22 cellular contexts compared by ENCODE assay signal in genomic region chr14:89379006-89379405, GRCh38. TPM values are rescaled to one million over a fixed set of nuclear protein-coding genes. Genes with fewer than 3 reads are reported as not detected.
DNase-seq lines count a peak whose midpoint lies in the region; ATAC-seq and TF ChIP-seq lines count a peak whose summit lies in the region.
"Had no signal": no experiment of that assay in that cellular context is flagged by ENCODE, and none has a peak within 500 bp of the region (broad histone marks: within the 10 kb centered on the region; RNA-seq: fewer than 3 reads in every experiment).

No MANE protein-coding gene starts in this region.

- H2AFZ ChIP-seq in SU-DHL-6 (ENCODE audit: low read depth, low read length, severe bottlenecking), result no peak overlapping the region

- peaks cover 3% of the 10 kb centered on the region for H3K9me3 Mint-ChIP-seq in CD4-positive, alpha-beta T cell

- peak overlapping the region; percentile 73 for H3K27ac Mint-ChIP-seq in CD4-positive, alpha-beta T cell

- no peaks in the 10 kb centered on the region for H3K27me3 Mint-ChIP-seq in CD4-positive, alpha-beta T cell
- H3K27me3 Mint-ChIP-seq: activated CD8-positive, alpha-beta T cell treated with anti-CD3 and anti-CD28 coated beads for 36 hours had no signal

- ATAC-seq in CD4-positive, alpha-beta T cell (ENCODE audit: poor library complexity), result no peak
- peak in 5 of 8 donors; percentile 45 to 81 (median 63) for ATAC-seq in heart right ventricle
- ATAC-seq in psoas muscle, result peak; percentile 37 to 72 (median 50)
- no peak for ATAC-seq in GM18870 (IDR thresholded peaks at IDR 0.05; ENCODE audit: unreplicated experiment)
- ATAC-seq: activated CD4-positive, CD25-positive, alpha-beta regulatory T cell treated with anti-CD3 and anti-CD28 coated beads, Interleukin-2, amount 50 U/mL, for 24 hours; activated CD8-positive, alpha-beta T cell treated with anti-CD3 and anti-CD28 coated beads for 36 hours had no signal

- H3K4me1 Mint-ChIP-seq in CD4-positive, alpha-beta T cell (ENCODE audit: low read depth), result peaks cover 52% of the 10 kb centered on the region

- TF ChIP-seq CTCF in CD4-positive, alpha-beta T cell (IDR thresholded peaks at IDR 0.05), result no peak
- TF ChIP-seq CTCF in SU-DHL-6 (IDR thresholded peaks at IDR 0.05; ENCODE audit: insufficient read depth, low read length, poor library complexity, severe bottlenecking) (no peak), heart right ventricle (IDR thresholded peaks at IDR 0.05) (no peak), psoas muscle (IDR thresholded peaks at IDR 0.05) (no peak)

- no peak overlapping the region for H3K4me3 ChIP-seq in SU-DHL-6 (ENCODE audit: insufficient read depth, low read length, poor library complexity, severe bottlenecking)
- H3K4me3 ChIP-seq in heart right ventricle, result no peak overlapping the region
- no peak overlapping the region for H3K4me3 ChIP-seq in psoas muscle
- H3K4me3 ChIP-seq: HAP-1, lung, suprapubic skin, vagina had no signal

- no peak overlapping the region for H3K27ac ChIP-seq in CD4-positive, alpha-beta T cell (ENCODE audit: low read depth, low read length)
- H3K27ac ChIP-seq in SU-DHL-6 (ENCODE audit: low read depth, low read length) (peak overlapping the region; percentile 63; the same call in 1 of the 2 replicates), heart right ventricle (peak overlapping the region in 3 of 10 donors; percentile 3 to 31 (median 9)), psoas muscle (no peak overlapping the region)
- H3K27ac ChIP-seq: suprapubic skin, vagina had no signal

- H3K9me2 ChIP-seq in SU-DHL-6 (replicated peaks; ENCODE audit: insufficient read depth, low read length), result no peaks in the 10 kb centered on the region

- H3K4me1 ChIP-seq in heart right ventricle (peaks cover 6 to 44% (median 29%) of the 10 kb centered on the region in 9 donors), psoas muscle (peaks cover 20% of the 10 kb centered on the region)
- H3K4me1 ChIP-seq: HAP-1 had no signal

- peaks cover 20% of the 10 kb centered on the region for H3K36me3 ChIP-seq in SU-DHL-6 (ENCODE audit: low read length)
- no peaks in the 10 kb centered on the region for H3K36me3 ChIP-seq in heart right ventricle
- H3K36me3 ChIP-seq in psoas muscle (ENCODE audit: insufficient read depth in 1 of 2, low read depth in 1 of 2), result no peaks in the 10 kb centered on the region
- H3K36me3 ChIP-seq: HAP-1, suprapubic skin, vagina had no signal

- peaks cover 11% of the 10 kb centered on the region for H3K9me3 ChIP-seq in CD4-positive, alpha-beta T cell (ENCODE audit: control insufficient read depth, low read length)
- H3K9me3 ChIP-seq in SU-DHL-6 (ENCODE audit: insufficient read depth, low read length) (peaks cover 10% of the 10 kb centered on the region; the same call in 1 of the 2 replicates), heart right ventricle (peaks cover 0 to 16% (median 0%) of the 10 kb centered on the region in 11 donors), psoas muscle (no peaks in the 10 kb centered on the region)
- H3K9me3 ChIP-seq: HAP-1, suprapubic skin, vagina had no signal

- POLR2A ChIA-PET in CD4-positive, alpha-beta T cell (lab: Charles Lee), result interaction anchor here (1.9 kb wide), 1 partner anchor 13 kb away, joined by 5 read pairs; no protein-coding TSS in a partner anchor

- H3K79me2 ChIP-seq in SU-DHL-6 (ENCODE audit: insufficient read depth, low read length), result peaks cover 95% of the 10 kb centered on the region

- CTCF ChIA-PET in CD4-positive, alpha-beta T cell (lab: Charles Lee), result no interaction called here

- no peaks in the 10 kb centered on the region for H4K20me1 ChIP-seq in SU-DHL-6 (ENCODE audit: low read depth, low read length)

- H3K4me3 Mint-ChIP-seq in CD4-positive, alpha-beta T cell, result no peak overlapping the region
- H3K4me3 Mint-ChIP-seq: activated CD8-positive, alpha-beta T cell treated with anti-CD3 and anti-CD28 coated beads for 36 hours had no signal

- WGBS in heart right ventricle, 2 donors, result 72 to 79% methylated on average over 9 of the region's 9 CpGs
- 40 to 61% (median 46%) methylated on average over 9 of the region's 9 CpGs for WGBS in psoas muscle, 3 donors

- H3K36me3 Mint-ChIP-seq in CD4-positive, alpha-beta T cell (ENCODE audit: low read depth), result peaks cover 70% of the 10 kb centered on the region

- no peak overlapping the region for H3K9ac ChIP-seq in SU-DHL-6 (ENCODE audit: low read length)

- no peak overlapping the region for H3K4me2 ChIP-seq in SU-DHL-6 (ENCODE audit: low read depth, low read length, poor library complexity, severe bottlenecking)

- H3K27me3 ChIP-seq in CD4-positive, alpha-beta T cell (ENCODE audit: control insufficient read depth, insufficient read depth, low read length), result no peaks in the 10 kb centered on the region
- no peaks in the 10 kb centered on the region for H3K27me3 ChIP-seq in SU-DHL-6 (ENCODE audit: low read length)
- H3K27me3 ChIP-seq in heart right ventricle, result no peaks in the 10 kb centered on the region
- H3K27me3 ChIP-seq in psoas muscle (ENCODE audit: insufficient read depth in 3 of 3, low read length in 2 of 3), result no peaks in the 10 kb centered on the region
- H3K27me3 ChIP-seq: suprapubic skin, vagina had no signal

- H3F3A ChIP-seq in SU-DHL-6 (ENCODE audit: insufficient read depth), result peaks cover 19% of the 10 kb centered on the region

- DNase-seq in CD4-positive, alpha-beta T cell, result no peak
- no peak for DNase-seq in heart right ventricle
- DNase-seq in psoas muscle, result no peak
- DNase-seq in NCI-H510A treated with DMSO at 0.1 percent for 48 hours (lab: John Stamatoyannopoulos, UW), result no peak
- DNase-seq in T1000 (lab: John Stamatoyannopoulos, UW), result no peak
- DNase-seq: activated CD8-positive, alpha-beta T cell treated with anti-CD3 and anti-CD28 coated beads for 36 hours; activated gamma-delta T cell treated with Interleukin-2 at 50 U/mL for 16 hours; activated T-cell treated with anti-CD3 and anti-CD28 coated beads for 4 hours; GF-D8; MM.1S; NCI-H146; NCI-H2171 treated with DMSO at 0.1 percent for 48 hours; NCI-H69; RPMI8226; stimulated activated CD4-positive, alpha-beta T cell treated with anti-CD3 and anti-CD28 coated beads, Interleukin-15, amount 100 ng/mL, for 24 hours had no signal

- intact Hi-C loops in CD4-positive, alpha-beta T cell (cut with DNase I, micrococcal nuclease), result no loop called here
- intact Hi-C loops in heart right ventricle (cut with DNase I) (no loop called here), psoas muscle (cut with DNase I) (no loop called here)

RNA-seq across cellular contexts. Expression of gene FOXN3, which starts 38.0 kb away (rescaled TPM):
- 100 to 1,000 TPM; 124 to 127 TPM for total RNA-seq in CD4-positive, alpha-beta T cell
- total RNA-seq in heart right ventricle (100 to 1,000 TPM in 8 of 10 donors, 10 to 100 TPM in 2; 87.5 to 150 (median 114) TPM), psoas muscle (100 to 1,000 TPM in 2 of 4 donors, 10 to 100 TPM in 2; 73.6 to 123 (median 101) TPM)
- polyA plus RNA-seq in heart right ventricle (10 to 100 TPM; 13.0 to 21.1 TPM), psoas muscle (10 to 100 TPM; 10.1 to 47.3 (median 25.6) TPM)

Comparison
In these comparisons a context has a peak if more than half of its experiments do, and no peak if none do; other contexts are left out.
1. ATAC-seq: peak in heart right ventricle (5 of 8) and psoas muscle (4 of 4); none in CD4-positive, alpha-beta T cell (single experiment) and GM18870 (single experiment).